In the genomic region with DNA sequence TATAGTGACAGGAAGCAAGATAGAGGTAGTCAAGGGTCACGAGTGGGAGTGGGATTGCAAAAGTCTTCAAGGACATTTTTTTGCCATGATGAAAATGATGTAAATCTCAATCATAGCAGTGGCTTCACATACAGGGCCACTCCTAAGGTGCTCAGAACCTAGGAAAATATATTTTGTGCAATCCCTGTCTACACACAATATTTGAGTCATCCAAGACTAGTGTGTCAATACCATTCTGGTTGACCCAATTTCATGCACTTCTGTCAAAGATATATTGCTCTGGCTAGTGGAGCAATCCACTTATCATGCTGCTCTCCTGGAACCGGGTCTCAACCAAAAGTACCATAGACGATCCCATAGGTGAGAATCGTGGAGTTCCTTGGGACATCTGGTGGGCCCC, we compare ENCODE assay signal across 10 cellular contexts. TPM values are rescaled to one million over a fixed set of nuclear protein-coding genes. Genes with fewer than 3 reads are reported as not detected.
"Had no signal": no experiment of that assay in that cellular context is flagged by ENCODE, and none has a peak within 500 bp of the region (broad histone marks: within the 10 kb centered on the region; RNA-seq: fewer than 3 reads in every experiment).

No MANE protein-coding gene starts in this region.

- H3K4me1 ChIP-seq: HAP-1 had no signal

- H3K9me3 ChIP-seq: HAP-1 had no signal

- H3K27ac Mint-ChIP-seq: HFFc6 had no signal

- DNase-seq: GM23248, GOT3, HFFc6, IMR-90, KG1 had no signal

- H3K9ac ChIP-seq: GM23248 had no signal

- H3K36me3 ChIP-seq: HAP-1 had no signal

- H3K4me3 ChIP-seq: GM23248, HAP-1, K562 had no signal

- H2AFZ ChIP-seq: GM23248 had no signal

- ATAC-seq: HCT116, K562 had no signal

- H3K4me3 Mint-ChIP-seq: HFFc6 had no signal

- FAIRE-seq: K562 had no signal

- H3K9me3 Mint-ChIP-seq: HFFc6 had no signal

- H3K27ac ChIP-seq: GM23248, HL-60 had no signal

RNA-seq across cellular contexts. Expression of gene XPNPEP2, which starts 24.2 kb away (rescaled TPM):
- total RNA-seq: HFFc6, HT1080 had no signal

RNA-seq across cellular contexts. Expression of gene APLN, which starts 59.8 kb away (rescaled TPM):
- total RNA-seq: K562 had no signal
